33 cellular contexts compared by ENCODE assay signal in the genomic region with DNA sequence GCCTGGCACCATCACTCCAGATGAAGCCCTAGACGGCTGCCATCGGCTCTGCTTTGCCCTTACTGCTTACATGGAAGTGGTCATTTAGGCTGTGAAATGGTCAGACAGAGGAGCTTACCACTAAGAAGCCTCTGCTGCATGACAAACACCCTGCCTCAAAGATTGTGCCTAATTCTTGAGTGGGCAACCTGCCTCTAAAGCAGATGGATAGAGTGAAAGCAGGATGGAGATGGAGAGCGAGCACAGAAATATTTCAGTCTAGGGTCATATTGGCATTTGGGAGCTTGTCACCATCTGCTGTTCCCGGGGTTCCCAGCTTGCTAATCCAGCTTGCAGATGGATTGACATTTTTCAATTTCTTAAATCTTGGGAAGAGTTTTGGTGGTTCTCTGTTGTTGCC.
"Had no signal": no experiment of that assay in that cellular context is flagged by ENCODE, and none has a peak within 500 bp of the region (broad histone marks: within the 10 kb centered on the region; RNA-seq: fewer than 3 reads in every experiment).

No MANE protein-coding gene starts in this region.

- H3K4me3 Mint-ChIP-seq: activated CD4-positive, alpha-beta memory T cell treated with anti-CD3 and anti-CD28 coated beads for 36 hours; activated CD4-positive, alpha-beta T cell treated with anti-CD3 and anti-CD28 coated beads for 36 hours; activated CD4-positive, alpha-beta T cell treated with anti-CD3 and anti-CD28 coated beads, Interleukin-2, amount 10 ng/mL, durations not matched to agents 24 days and 14 days; activated CD8-positive, alpha-beta memory T cell treated with anti-CD3 and anti-CD28 coated beads, Interleukin-2, amount 10 ng/mL, durations not matched to agents 7 days and 5 days; activated CD8-positive, alpha-beta T cell treated with anti-CD3 and anti-CD28 coated beads, Interleukin-2, amount 10 ng/mL, durations not matched to agents 7 days and 5 days; activated naive CD4-positive, alpha-beta T cell treated with anti-CD3 and anti-CD28 coated beads, Interleukin-2, amount 10 ng/mL, durations not matched to agents 7 days and 5 days; activated naive CD8-positive, alpha-beta T cell treated with anti-CD3 and anti-CD28 coated beads, Interleukin-2, amount 10 ng/mL, durations not matched to agents 7 days and 5 days; activated T-helper 1 cell treated with anti-CD3 and anti-CD28 coated beads, Interleukin-12 subunit alpha, Interleukin-12 subunit beta, Interleukin-2, Interleukin-4 antibody, amounts not matched to agents 30 ng/mL and 10 ng/mL and 1 ng/mL, durations not matched to agents 14 hours and 24 hours and 36 hours; brain; effector memory CD8-positive, alpha-beta T cell had no signal

- H3K27ac ChIP-seq: ascending aorta, breast epithelium, cardiac muscle cell, esophagus muscularis mucosa, foreskin keratinocyte, gastrocnemius medialis, heart left ventricle had no signal

- H3K4me1 Mint-ChIP-seq: activated CD4-positive, alpha-beta T cell treated with anti-CD3 and anti-CD28 coated beads for 36 hours; activated CD4-positive, alpha-beta T cell treated with anti-CD3 and anti-CD28 coated beads, Interleukin-2, amount 10 ng/mL, durations not matched to agents 24 days and 14 days; activated CD8-positive, alpha-beta memory T cell treated with anti-CD3 and anti-CD28 coated beads, Interleukin-2, amount 10 ng/mL, durations not matched to agents 7 days and 5 days; activated naive CD4-positive, alpha-beta T cell treated with anti-CD3 and anti-CD28 coated beads, Interleukin-2, amount 10 ng/mL, durations not matched to agents 7 days and 5 days; activated naive CD8-positive, alpha-beta T cell treated with anti-CD3 and anti-CD28 coated beads, Interleukin-2, amount 10 ng/mL, durations not matched to agents 7 days and 5 days had no signal

- H3K36me3 ChIP-seq: ascending aorta, breast epithelium, cardiac muscle cell, esophagus muscularis mucosa, gastrocnemius medialis, heart left ventricle had no signal

- H3K9me3 ChIP-seq: ascending aorta, esophagus muscularis mucosa, gastrocnemius medialis, heart left ventricle had no signal

- H3K4me1 ChIP-seq: ascending aorta, breast epithelium, esophagus muscularis mucosa, foreskin keratinocyte, gastrocnemius medialis, heart left ventricle had no signal

- H3K27me3 Mint-ChIP-seq: activated CD4-positive, alpha-beta memory T cell treated with anti-CD3 and anti-CD28 coated beads for 36 hours; activated CD4-positive, alpha-beta T cell treated with anti-CD3 and anti-CD28 coated beads for 36 hours; activated CD4-positive, alpha-beta T cell treated with anti-CD3 and anti-CD28 coated beads, Interleukin-2, amount 10 ng/mL, durations not matched to agents 24 days and 14 days; activated CD8-positive, alpha-beta memory T cell treated with anti-CD3 and anti-CD28 coated beads, Interleukin-2, amount 10 ng/mL, durations not matched to agents 7 days and 5 days; activated naive CD4-positive, alpha-beta T cell treated with anti-CD3 and anti-CD28 coated beads, Interleukin-2, amount 10 ng/mL, durations not matched to agents 7 days and 5 days; activated naive CD8-positive, alpha-beta T cell treated with anti-CD3 and anti-CD28 coated beads, Interleukin-2, amount 10 ng/mL, durations not matched to agents 7 days and 5 days; brain; effector memory CD8-positive, alpha-beta T cell had no signal

- H3K27me3 ChIP-seq: ascending aorta, breast epithelium, cardiac muscle cell, esophagus muscularis mucosa, foreskin keratinocyte, gastrocnemius medialis, heart left ventricle had no signal

- ATAC-seq: activated CD4-positive, alpha-beta T cell treated with anti-CD3 and anti-CD28 coated beads for 36 hours; activated CD8-positive, alpha-beta memory T cell treated with anti-CD3 and anti-CD28 coated beads, Interleukin-2, amount 10 ng/mL, durations not matched to agents 7 days and 5 days; activated CD8-positive, alpha-beta T cell treated with anti-CD3 and anti-CD28 coated beads, Interleukin-2, amount 10 ng/mL, durations not matched to agents 7 days and 5 days; activated naive CD4-positive, alpha-beta T cell treated with anti-CD3 and anti-CD28 coated beads, Interleukin-2, amount 50 U/mL, for 72 hours; effector memory CD8-positive, alpha-beta T cell; foreskin keratinocyte; gastrocnemius medialis; heart left ventricle had no signal

- H3K4me3 ChIP-seq: ascending aorta, breast epithelium, cardiac muscle cell, esophagus muscularis mucosa, gastrocnemius medialis, heart left ventricle had no signal

- H3K9me3 Mint-ChIP-seq: activated CD4-positive, alpha-beta memory T cell treated with anti-CD3 and anti-CD28 coated beads for 36 hours; activated CD4-positive, alpha-beta T cell treated with anti-CD3 and anti-CD28 coated beads, Interleukin-2, amount 10 ng/mL, durations not matched to agents 24 days and 14 days; activated naive CD4-positive, alpha-beta T cell treated with anti-CD3 and anti-CD28 coated beads, Interleukin-2, amount 10 ng/mL, durations not matched to agents 7 days and 5 days had no signal

- H3K36me3 Mint-ChIP-seq: activated CD4-positive, alpha-beta memory T cell treated with anti-CD3 and anti-CD28 coated beads for 36 hours; activated CD8-positive, alpha-beta memory T cell treated with anti-CD3 and anti-CD28 coated beads, Interleukin-2, amount 10 ng/mL, durations not matched to agents 7 days and 5 days; activated naive CD4-positive, alpha-beta T cell treated with anti-CD3 and anti-CD28 coated beads, Interleukin-2, amount 10 ng/mL, durations not matched to agents 7 days and 5 days; brain had no signal

- DNase-seq: activated CD4-positive, alpha-beta memory T cell treated with anti-CD3 and anti-CD28 coated beads for 36 hours; activated CD4-positive, alpha-beta T cell treated with anti-CD3 and anti-CD28 coated beads for 36 hours; activated CD4-positive, alpha-beta T cell treated with anti-CD3 and anti-CD28 coated beads, Interleukin-2, amount 10 ng/mL, durations not matched to agents 24 days and 14 days; activated CD4-positive, CD25-positive, alpha-beta regulatory T cell; activated CD4-positive, CD25-positive, alpha-beta regulatory T cell treated with anti-CD3 and anti-CD28 coated beads, Interleukin-2, amount 50 U/mL, for 72 hours; activated CD8-positive, alpha-beta memory T cell treated with anti-CD3 and anti-CD28 coated beads, Interleukin-2, amount 10 ng/mL, durations not matched to agents 7 days and 5 days; activated CD8-positive, alpha-beta memory T cell treated with anti-CD3 and anti-CD28 coated beads, Interleukin-2, amount 50 U/mL, for 4 hours; activated CD8-positive, alpha-beta T cell treated with anti-CD3 and anti-CD28 coated beads, Interleukin-2, amount 10 ng/mL, durations not matched to agents 7 days and 5 days; activated gamma-delta T cell; activated naive CD4-positive, alpha-beta T cell; activated naive CD4-positive, alpha-beta T cell treated with anti-CD3 and anti-CD28 coated beads, Interleukin-2, amount 10 ng/mL, durations not matched to agents 7 days and 5 days; activated naive CD8-positive, alpha-beta T cell treated with anti-CD3 and anti-CD28 coated beads, Interleukin-2, amount 10 ng/mL, durations not matched to agents 7 days and 5 days; activated T-cell treated with anti-CD3 and anti-CD28 coated beads, Interleukin-2, amount 50 U/mL, for 1 hour; activated T-cell treated with anti-CD3 and anti-CD28 coated beads, Interleukin-2, amount 50 U/mL, for 48 hours; central memory CD4-positive, alpha-beta T cell; cortex of kidney; dermis blood vessel endothelial cell; effector CD4-positive, alpha-beta T cell; effector memory CD8-positive, alpha-beta T cell; erythroblast; foreskin keratinocyte; gastrocnemius medialis; glutamatergic neuron; heart left ventricle; T-helper 2 cell had no signal

- H3K27ac Mint-ChIP-seq: activated CD4-positive, alpha-beta memory T cell treated with anti-CD3 and anti-CD28 coated beads for 36 hours; activated CD4-positive, alpha-beta T cell treated with anti-CD3 and anti-CD28 coated beads for 36 hours; activated CD4-positive, alpha-beta T cell treated with anti-CD3 and anti-CD28 coated beads, Interleukin-2, amount 10 ng/mL, durations not matched to agents 24 days and 14 days; activated CD8-positive, alpha-beta memory T cell treated with anti-CD3 and anti-CD28 coated beads, Interleukin-2, amount 10 ng/mL, durations not matched to agents 7 days and 5 days; activated CD8-positive, alpha-beta T cell treated with anti-CD3 and anti-CD28 coated beads, Interleukin-2, amount 10 ng/mL, durations not matched to agents 7 days and 5 days; activated naive CD4-positive, alpha-beta T cell treated with anti-CD3 and anti-CD28 coated beads, Interleukin-2, amount 10 ng/mL, durations not matched to agents 7 days and 5 days; activated naive CD8-positive, alpha-beta T cell treated with anti-CD3 and anti-CD28 coated beads, Interleukin-2, amount 10 ng/mL, durations not matched to agents 7 days and 5 days; activated T-helper 1 cell treated with anti-CD3 and anti-CD28 coated beads, Interleukin-12 subunit alpha, Interleukin-12 subunit beta, Interleukin-2, Interleukin-4 antibody, amounts not matched to agents 30 ng/mL and 10 ng/mL and 1 ng/mL, durations not matched to agents 14 hours and 24 hours and 36 hours; activated T-helper 2 cell treated with anti-CD3 and anti-CD28 coated beads, Interferon-gamma antibody, Interleukin-2, Interleukin-4, amounts not matched to agents 10 μg/mL and 5 μg/mL and 100 μg/mL, durations not matched to agents 14 hours and 24 hours and 36 hours; effector memory CD8-positive, alpha-beta T cell had no signal
